Comparison of ENCODE assay signal across 20 cellular contexts in genomic region chr5:19917588-19917987, GRCh38.
"Had no signal": no experiment of that assay in that cellular context is flagged by ENCODE, and none has a peak within 500 bp of the region (broad histone marks: within the 10 kb centered on the region; RNA-seq: fewer than 3 reads in every experiment).

No MANE protein-coding gene starts in this region.

- H3K4me3 ChIP-seq: dorsolateral prefrontal cortex, lung, neural progenitor cell, prostate gland, right atrium auricular region, spleen, thoracic aorta, tibial nerve, upper lobe of left lung had no signal

- H3K36me3 ChIP-seq: neural progenitor cell, prostate gland, right atrium auricular region, spleen, thoracic aorta, tibial nerve, upper lobe of left lung had no signal

- H3K27ac ChIP-seq: dorsolateral prefrontal cortex, neural progenitor cell, prostate gland, right atrium auricular region, spleen, thoracic aorta, tibial nerve, upper lobe of left lung had no signal

- H3K9me3 ChIP-seq: prostate gland, right atrium auricular region, spleen, thoracic aorta, tibial nerve, upper lobe of left lung had no signal

- H3K4me1 ChIP-seq: prostate gland, right atrium auricular region, spleen, tibial nerve, upper lobe of left lung had no signal

- H3K27me3 ChIP-seq: dorsolateral prefrontal cortex, neural progenitor cell, right atrium auricular region, spleen, tibial nerve, upper lobe of left lung had no signal

- H3K9ac ChIP-seq: neural progenitor cell had no signal

- DNase-seq: dorsolateral prefrontal cortex; effector CD4-positive, alpha-beta T cell; kidney; mesenchymal stem cell; naive thymus-derived CD4-positive, alpha-beta T cell; nucleus accumbens; spleen; stimulated activated naive B cell treated with anti-CD40 and anti-IgM and Interleukin-4, amounts not matched to agents 10 μg/mL and 1 μg/mL and 100 μg/mL, for 72 hours; upper lobe of left lung had no signal

- H2AFZ ChIP-seq: neural progenitor cell had no signal

- ATAC-seq: left lobe of liver; naive thymus-derived CD4-positive, alpha-beta T cell; sciatic nerve; stimulated activated naive B cell treated with anti-CD40 and anti-IgM and Interleukin-4, amounts not matched to agents 10 μg/mL and 1 μg/mL and 100 μg/mL, for 72 hours had no signal

- FAIRE-seq: colon, frontal cortex, urothelium cell line had no signal

- H3K4me2 ChIP-seq: neural progenitor cell had no signal
